18 cellular contexts compared by ENCODE assay signal in the genomic region with DNA sequence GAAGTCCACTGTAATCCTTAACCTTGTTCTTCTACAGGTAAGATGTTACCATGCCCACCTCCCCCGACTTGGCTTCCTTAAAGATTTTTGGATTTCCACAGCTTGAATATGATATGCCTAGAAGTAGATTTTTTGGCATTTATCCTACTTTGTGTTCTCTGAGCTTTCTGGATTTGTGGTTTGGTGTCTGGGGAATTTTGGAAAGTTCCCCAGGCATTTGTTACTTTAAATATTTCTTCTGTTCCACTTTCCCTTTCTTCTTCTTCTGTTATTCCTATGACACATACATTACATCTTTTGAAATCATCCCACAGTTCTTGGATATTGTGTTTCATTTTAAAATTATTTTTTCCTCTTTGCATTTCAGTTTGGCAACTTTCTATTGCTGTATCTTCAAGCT.
"Had no signal": no experiment of that assay in that cellular context is flagged by ENCODE, and none has a peak within 500 bp of the region (broad histone marks: within the 10 kb centered on the region; RNA-seq: fewer than 3 reads in every experiment).

No MANE protein-coding gene starts in this region.

- H3K9me3 Mint-ChIP-seq: effector memory CD8-positive, alpha-beta T cell; neural crest cell; T-helper 2 cell treated with Interferon-gamma antibody and Interleukin-4, amounts not matched to agents 5 μg/mL and 100 μg/mL, for 36 hours had no signal

- H3K27ac ChIP-seq: cardiac muscle cell, esophagus squamous epithelium, gastrocnemius medialis, heart left ventricle, left lung, thyroid gland had no signal

- H3K4me3 Mint-ChIP-seq: activated CD4-positive, alpha-beta T cell treated with anti-CD3 and anti-CD28 coated beads for 36 hours; effector memory CD8-positive, alpha-beta T cell; neural crest cell; stimulated activated naive B cell treated with anti-CD40 and anti-IgM and Interleukin-4, amounts not matched to agents 10 μg/mL and 1 μg/mL and 100 μg/mL, for 72 hours; T-helper 2 cell treated with Interferon-gamma antibody and Interleukin-4, amounts not matched to agents 5 μg/mL and 100 μg/mL, for 36 hours; WTC11 had no signal

- H3K27me3 ChIP-seq: esophagus squamous epithelium, gastrocnemius medialis, heart left ventricle, left lung, thyroid gland had no signal

- H3K4me2 ChIP-seq: SK-N-SH, smooth muscle cell had no signal

- H3K9me3 ChIP-seq: esophagus squamous epithelium, gastrocnemius medialis, left lung, SK-N-SH, thyroid gland had no signal

- H3K27me3 Mint-ChIP-seq: stimulated activated naive B cell treated with anti-CD40 and anti-IgM and Interleukin-4, amounts not matched to agents 10 μg/mL and 1 μg/mL and 100 μg/mL, for 72 hours had no signal

- H3K36me3 ChIP-seq: cardiac muscle cell, esophagus squamous epithelium, gastrocnemius medialis, heart left ventricle, left lung, thyroid gland had no signal

- H3K27ac Mint-ChIP-seq: activated CD4-positive, alpha-beta T cell treated with anti-CD3 and anti-CD28 coated beads for 36 hours; effector memory CD8-positive, alpha-beta T cell; progenitor cell of endocrine pancreas; stimulated activated naive B cell treated with anti-CD40 and anti-IgM and Interleukin-4, amounts not matched to agents 10 μg/mL and 1 μg/mL and 100 μg/mL, for 72 hours; T-helper 2 cell treated with Interferon-gamma antibody and Interleukin-4, amounts not matched to agents 5 μg/mL and 100 μg/mL, for 36 hours; WTC11 had no signal

- H3K36me3 Mint-ChIP-seq: stimulated activated naive B cell treated with anti-CD40 and anti-IgM and Interleukin-4, amounts not matched to agents 10 μg/mL and 1 μg/mL and 100 μg/mL, for 72 hours; WTC11 had no signal

- H3K9ac ChIP-seq: SK-N-SH had no signal

- H3K4me1 ChIP-seq: esophagus squamous epithelium, gastrocnemius medialis, heart left ventricle, left lung, thyroid gland had no signal

- H3K4me3 ChIP-seq: cardiac muscle cell, esophagus squamous epithelium, gastrocnemius medialis, heart left ventricle, left lung, smooth muscle cell, thyroid gland had no signal

- H3K4me1 Mint-ChIP-seq: activated CD4-positive, alpha-beta T cell treated with anti-CD3 and anti-CD28 coated beads for 36 hours; neural crest cell; stimulated activated naive B cell treated with anti-CD40 and anti-IgM and Interleukin-4, amounts not matched to agents 10 μg/mL and 1 μg/mL and 100 μg/mL, for 72 hours had no signal

- DNase-seq: activated CD4-positive, alpha-beta T cell treated with anti-CD3 and anti-CD28 coated beads for 36 hours; activated CD4-positive, alpha-beta T cell treated with anti-CD3 and anti-CD28 coated beads, Interleukin-2, amount 50 U/mL, for 48 hours; activated naive CD4-positive, alpha-beta T cell; anterior cingulate cortex; effector memory CD8-positive, alpha-beta T cell; esophagus squamous epithelium; gastrocnemius medialis; heart left ventricle; left lung; SK-N-SH; stimulated activated naive B cell treated with anti-CD40 and anti-IgM and Interleukin-4, amounts not matched to agents 10 μg/mL and 1 μg/mL and 100 μg/mL, for 72 hours; thyroid gland had no signal
